ENCODE assay signal across 33 cellular contexts in the genomic region with DNA sequence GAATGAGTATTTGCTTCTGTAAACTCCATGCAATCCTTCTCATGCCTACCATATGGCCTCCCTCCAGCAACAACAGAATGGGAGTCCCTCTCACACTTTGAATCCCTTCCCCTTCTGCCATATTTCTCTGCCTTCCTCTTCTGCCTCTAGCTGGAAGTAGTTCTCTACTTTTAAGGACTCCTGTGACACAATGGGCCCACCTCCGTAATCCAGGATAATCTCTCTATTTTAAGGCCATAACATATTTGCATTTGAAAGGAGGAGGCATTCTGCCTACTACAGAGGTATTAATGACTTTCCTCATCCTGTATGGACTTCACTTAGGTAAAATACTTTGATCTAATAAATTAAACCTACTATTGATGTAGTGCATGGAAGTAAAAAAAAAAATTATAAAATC.
DNase-seq lines count a peak whose midpoint lies in the region; ATAC-seq and TF ChIP-seq lines count a peak whose summit lies in the region.
"Had no signal": no experiment of that assay in that cellular context is flagged by ENCODE, and none has a peak within 500 bp of the region (broad histone marks: within the 10 kb centered on the region; RNA-seq: fewer than 3 reads in every experiment).

No MANE protein-coding gene starts in this region.

- no peak for ATAC-seq in GM23338
- ATAC-seq in esophagus mucosa = no peak
- ATAC-seq: A549; CD8-positive, alpha-beta T cell had no signal

- H2AFZ ChIP-seq in GM23338 (0 out of 2 replicates have a peak overlapping the region, but pooled peaks have one; percentile 23), neural progenitor cell (replicated peaks) (no peak overlapping the region)

- H3K9me3 Mint-ChIP-seq in GM23338 (no peaks in the 10 kb centered on the region; the same call in 2 of the 3 replicates), neural progenitor cell (peaks cover 3% of the 10 kb centered on the region)
- H3K9me3 Mint-ChIP-seq in activated naive CD4-positive, alpha-beta T cell treated with anti-CD3 and anti-CD28 coated beads for 36 hours = no peaks in the 10 kb centered on the region
- H3K9me3 Mint-ChIP-seq: CD4-positive, alpha-beta T cell; CD8-positive, alpha-beta memory T cell; CD8-positive, alpha-beta T cell had no signal

- H3K4me3 Mint-ChIP-seq in GM23338 (no peak overlapping the region), neural progenitor cell (no peak overlapping the region)
- no peak overlapping the region for H3K4me3 Mint-ChIP-seq in activated naive CD4-positive, alpha-beta T cell treated with anti-CD3 and anti-CD28 coated beads for 36 hours
- H3K4me3 Mint-ChIP-seq: B cell; CD14-positive monocyte; CD4-positive, alpha-beta memory T cell; CD4-positive, alpha-beta T cell; CD4-positive, CD25-positive, alpha-beta regulatory T cell; CD8-positive, alpha-beta memory T cell; CD8-positive, alpha-beta T cell had no signal

- H3K27ac Mint-ChIP-seq in GM23338 = no peak overlapping the region
- no peak overlapping the region for H3K27ac Mint-ChIP-seq in neural progenitor cell
- no peak overlapping the region for H3K27ac Mint-ChIP-seq in activated naive CD4-positive, alpha-beta T cell treated with anti-CD3 and anti-CD28 coated beads for 36 hours
- H3K27ac Mint-ChIP-seq: B cell; CD14-positive monocyte; CD4-positive, alpha-beta memory T cell; CD4-positive, alpha-beta T cell; CD4-positive, CD25-positive, alpha-beta regulatory T cell; CD8-positive, alpha-beta memory T cell; CD8-positive, alpha-beta T cell had no signal

- H3K9me3 ChIP-seq in HAP-1 (no peaks in the 10 kb centered on the region), neural progenitor cell (ENCODE audit: low read depth) (no peaks in the 10 kb centered on the region)
- H3K9me3 ChIP-seq: A549; BE2C; BLaER1; BLaER1 treated with 17β-estradiol and CSF1 and Interleukin-3, amounts not matched to agents 10 nM and 100 nM; Caco-2 had no signal

- H4K20me1 ChIP-seq in GM23338 (replicated peaks; ENCODE audit: insufficient read depth) (no peaks in the 10 kb centered on the region), neural progenitor cell (ENCODE audit: low read depth) (no peaks in the 10 kb centered on the region)
- H4K20me1 ChIP-seq: BLaER1; BLaER1 treated with 17β-estradiol and CSF1 and Interleukin-3, amounts not matched to agents 10 nM and 100 nM had no signal

- H3K4me2 ChIP-seq in GM23338 = no peak overlapping the region
- no peak overlapping the region for H3K4me2 ChIP-seq in neural progenitor cell
- H3K4me2 ChIP-seq: A549; BLaER1; BLaER1 treated with 17β-estradiol and CSF1 and Interleukin-3, amounts not matched to agents 10 nM and 100 nM had no signal

- H3K4me1 Mint-ChIP-seq in GM23338 = no peaks in the 10 kb centered on the region; the same call in 2 of the 3 replicates
- peaks cover 3% of the 10 kb centered on the region for H3K4me1 Mint-ChIP-seq in neural progenitor cell
- no peaks in the 10 kb centered on the region for H3K4me1 Mint-ChIP-seq in activated naive CD4-positive, alpha-beta T cell treated with anti-CD3 and anti-CD28 coated beads for 36 hours (ENCODE audit: low read depth)
- H3K4me1 Mint-ChIP-seq: B cell; CD14-positive monocyte; CD4-positive, alpha-beta memory T cell; CD4-positive, CD25-positive, alpha-beta regulatory T cell; CD8-positive, alpha-beta memory T cell had no signal

- H3K79me2 ChIP-seq in GM23338 (replicated peaks; ENCODE audit: insufficient read depth) (no peaks in the 10 kb centered on the region), neural progenitor cell (ENCODE audit: low read depth) (no peaks in the 10 kb centered on the region)

- H3F3A ChIP-seq in GM23338 (replicated peaks; ENCODE audit: low read depth) = no peaks in the 10 kb centered on the region
- H3F3A ChIP-seq in neural progenitor cell (ENCODE audit: low read depth) = no peaks in the 10 kb centered on the region

- no peak overlapping the region for H3K4me3 ChIP-seq in GM23338
- H3K4me3 ChIP-seq in HAP-1 = no peak overlapping the region
- H3K4me3 ChIP-seq in neural progenitor cell = no peak overlapping the region
- H3K4me3 ChIP-seq: A549; BLaER1; BLaER1 treated with 17β-estradiol and CSF1 and Interleukin-3, amounts not matched to agents 10 nM and 100 nM had no signal

- H3K27me3 ChIP-seq in GM23338 (ENCODE audit: insufficient read depth) = no peaks in the 10 kb centered on the region
- no peaks in the 10 kb centered on the region for H3K27me3 ChIP-seq in HAP-1 (ENCODE audit: low read depth)
- H3K27me3 ChIP-seq in neural progenitor cell = no peaks in the 10 kb centered on the region
- H3K27me3 ChIP-seq: BE2C; BLaER1; BLaER1 treated with 17β-estradiol and CSF1 and Interleukin-3, amounts not matched to agents 10 nM and 100 nM had no signal

- H3K27ac ChIP-seq in GM23338 (ENCODE audit: low read depth) (no peak overlapping the region), neural progenitor cell (no peak overlapping the region)
- H3K27ac ChIP-seq: 22Rv1; A549; BLaER1; BLaER1 treated with 17β-estradiol and CSF1 and Interleukin-3, amounts not matched to agents 10 nM and 100 nM; C4-2B had no signal

- H3K36me3 Mint-ChIP-seq in GM23338 (ENCODE audit: low read depth) (peaks cover 2% of the 10 kb centered on the region; the same call in 1 of the 3 replicates), neural progenitor cell (peaks cover 2% of the 10 kb centered on the region)
- H3K36me3 Mint-ChIP-seq in activated naive CD4-positive, alpha-beta T cell treated with anti-CD3 and anti-CD28 coated beads for 36 hours (ENCODE audit: low read depth) = no peaks in the 10 kb centered on the region
- H3K36me3 Mint-ChIP-seq: CD14-positive monocyte; CD4-positive, alpha-beta memory T cell; CD4-positive, CD25-positive, alpha-beta regulatory T cell; CD8-positive, alpha-beta memory T cell; CD8-positive, alpha-beta T cell had no signal

- in situ Hi-C loops in HAP-1 (cut with MboI; ENCODE audit: low sequenced_read_pairs) = no loop called here

- no peak for DNase-seq in GM23338 (ENCODE audit: low spot score)
- peak; percentile 55 to 71 for DNase-seq in HAP-1 (ENCODE audit: low spot score in 2 of 2)
- DNase-seq in neural progenitor cell (ENCODE audit: low spot score) = peak; percentile 19
- DNase-seq in activated naive CD4-positive, alpha-beta T cell treated with anti-CD3 and anti-CD28 coated beads for 36 hours = no peak
- no peak for DNase-seq in activated CD4-positive, alpha-beta T cell treated with anti-CD3 and anti-CD28 coated beads, Interleukin-2, amount 50 U/mL, for 4 hours
- DNase-seq: 8988T; ACHN; AML-193; BE2C; C1 segment of cervical spinal cord; Caco-2; Calu3; CD4-positive, alpha-beta memory T cell; CD4-positive, alpha-beta T cell; CD4-positive, CD25-positive, alpha-beta regulatory T cell; CD8-positive, alpha-beta memory T cell; CD8-positive, alpha-beta T cell; COR-L47; DMS 273 treated with DMSO at 0.1 percent for 48 hours; DMS153; DMS53; DMS79; DMS79 treated with DMSO at 0.1 percent for 48 hours; DND-41; EL had no signal

- H3K27me3 Mint-ChIP-seq in GM23338 (ENCODE audit: insufficient read depth, low read depth, poor library complexity) (peaks cover 7% of the 10 kb centered on the region), neural progenitor cell (ENCODE audit: insufficient read depth, low read depth) (no peaks in the 10 kb centered on the region)
- H3K27me3 Mint-ChIP-seq in activated naive CD4-positive, alpha-beta T cell treated with anti-CD3 and anti-CD28 coated beads for 36 hours (ENCODE audit: low read depth) = peaks cover 31% of the 10 kb centered on the region
- H3K27me3 Mint-ChIP-seq: B cell; CD4-positive, CD25-positive, alpha-beta regulatory T cell had no signal

- H3K9me2 ChIP-seq in GM23338 (ENCODE audit: insufficient read depth) = peaks cover 13% of the 10 kb centered on the region; the same call in 1 of the 2 replicates

- no peak for TF ChIP-seq CTCF in GM23338 (conservative IDR thresholded peaks at IDR 0.05; ENCODE audit: low read depth in 2 of 2)
- TF ChIP-seq CTCF in neural progenitor cell (IDR thresholded peaks at IDR 0.05) = no peak

- no peak overlapping the region for H3K9ac ChIP-seq in neural progenitor cell
- H3K9ac ChIP-seq: BLaER1; BLaER1 treated with 17β-estradiol and CSF1 and Interleukin-3, amounts not matched to agents 10 nM and 100 nM had no signal

- CTCF ChIA-PET in activated naive CD4-positive, alpha-beta T cell treated with anti-CD3 and anti-CD28 coated beads for 36 hours (lab: Charles Lee) = no interaction called here

- intact Hi-C loops in activated naive CD4-positive, alpha-beta T cell treated with anti-CD3 and anti-CD28 coated beads for 36 hours (cut with micrococcal nuclease) = no loop called here

- H3K36me3 ChIP-seq in GM23338 (ENCODE audit: insufficient read depth) (no peaks in the 10 kb centered on the region), HAP-1 (replicated peaks) (no peaks in the 10 kb centered on the region), neural progenitor cell (no peaks in the 10 kb centered on the region)
- H3K36me3 ChIP-seq: BE2C; BLaER1; BLaER1 treated with 17β-estradiol and CSF1 and Interleukin-3, amounts not matched to agents 10 nM and 100 nM had no signal

- H3K4me1 ChIP-seq in GM23338 (ENCODE audit: insufficient read depth) = no peaks in the 10 kb centered on the region
- peaks cover 11% of the 10 kb centered on the region for H3K4me1 ChIP-seq in HAP-1
- no peaks in the 10 kb centered on the region for H3K4me1 ChIP-seq in neural progenitor cell
- H3K4me1 ChIP-seq: A549; BE2C; BLaER1; BLaER1 treated with 17β-estradiol and CSF1 and Interleukin-3, amounts not matched to agents 10 nM and 100 nM; Caco-2 had no signal

TF ChIP-seq in GM23338, 12 proteins besides CTCF, POLR2A, EP300 and RAD21 (continues in another document):
- TF ChIP-seq ZNF114 (CRISPR knock-in tag; IDR thresholded peaks at IDR 0.05) (no peak), POLR2AphosphoS5 (IDR thresholded peaks at IDR 0.05; ENCODE audit: low read depth) (no peak), NANOG (IDR thresholded peaks at IDR 0.05; ENCODE audit: borderline replicate concordance) (no peak), STAT1 (IDR thresholded peaks at IDR 0.05; ENCODE audit: unreplicated experiment) (no peak)

Comparison
In these comparisons a context has a peak if more than half of its experiments do, and no peak if none do; other contexts are left out.
1. DNase-seq: peak in HAP-1 (2 of 2) and neural progenitor cell (single experiment); none in GM23338 (single experiment), activated naive CD4-positive, alpha-beta T cell treated with anti-CD3 and anti-CD28 coated beads for 36 hours (single experiment) and activated CD4-positive, alpha-beta T cell treated with anti-CD3 and anti-CD28 coated beads, Interleukin-2, amount 50 U/mL, for 4 hours (0 of 2).